ENCODE assay signal across 8 cellular contexts in genomic region chr7:24980695-24981543, GRCh38. TPM values are rescaled to one million over a fixed set of nuclear protein-coding genes. Genes with fewer than 3 reads are reported as not detected.
DNase-seq lines count a peak whose midpoint lies in the region; ATAC-seq and TF ChIP-seq lines count a peak whose summit lies in the region.

No MANE protein-coding gene starts in this region.

- DNase-seq in DMS79 (lab: John Stamatoyannopoulos, UW) (peak; percentile 19), DMS79 treated with DMSO at 0.1 percent for 48 hours (lab: John Stamatoyannopoulos, UW) (no peak), astrocyte of the cerebellum (ENCODE audit: low read depth) (no peak), immature natural killer cell (peak in 2 of 3 donors; percentile 33 to 50), dedifferentiated amniotic fluid mesenchymal stem cell (ENCODE audit: extremely low spot score) (no peak)
- peak; percentile 61 for DNase-seq in stimulated activated CD4-positive, alpha-beta T cell treated with anti-CD3 and anti-CD28 coated beads, Interleukin-15, amount 100 ng/mL, for 24 hours

- H3K9me2 ChIP-seq in OCI-LY1 (ENCODE audit: low read depth, low read length), result no peaks in the 10 kb centered on the region

- H3K9ac ChIP-seq in OCI-LY1 (ENCODE audit: low read length), result peak overlapping the region; percentile 82

- in situ Hi-C loops in astrocyte of the cerebellum (cut with HindIII; ENCODE audit: low sequenced_read_pairs), result no loop called here

- H3K4me3 ChIP-seq in OCI-LY1 (ENCODE audit: low read depth, low read length, poor library complexity, severe bottlenecking) (peak overlapping the region; percentile 74), astrocyte of the cerebellum (ENCODE audit: low read depth, low read length) (peak overlapping the region; percentile 83)

- peak overlapping the region; percentile 87 to 98 (median 94) for H3K4me3 Mint-ChIP-seq in immature natural killer cell

- no peaks in the 10 kb centered on the region for H3K27me3 ChIP-seq in OCI-LY1 (ENCODE audit: insufficient read depth, low read length)

- TF ChIP-seq CTCF in OCI-LY1 (IDR thresholded peaks at IDR 0.05; ENCODE audit: low read length), result peak; percentile 19; the same call in 1 of the 2 replicates
- no peak for TF ChIP-seq CTCF in astrocyte of the cerebellum (IDR thresholded peaks at IDR 0.05; ENCODE audit: low read depth, low read length, missing control alignments)

- peak; percentile 18 for ATAC-seq in HG02759 (IDR thresholded peaks at IDR 0.05; ENCODE audit: unreplicated experiment)

- H4K20me1 ChIP-seq in OCI-LY1 (ENCODE audit: insufficient read depth, low read length), result no peaks in the 10 kb centered on the region

- H3F3A ChIP-seq in OCI-LY1 (ENCODE audit: insufficient read depth, low read length), result no peaks in the 10 kb centered on the region

- peaks cover 14% of the 10 kb centered on the region for H3K36me3 ChIP-seq in OCI-LY1 (ENCODE audit: insufficient read depth, low read length)

- no peak overlapping the region for H2AFZ ChIP-seq in OCI-LY1 (ENCODE audit: low read length)

- peaks cover 54% of the 10 kb centered on the region for H3K4me1 ChIP-seq in OCI-LY1 (ENCODE audit: insufficient read depth, low read length, severe bottlenecking)

- H3K27ac ChIP-seq in OCI-LY1 (ENCODE audit: low read depth, low read length, poor library complexity, severe bottlenecking), result peak overlapping the region; percentile 54

- peaks cover 49 to 56% of the 10 kb centered on the region in 2 donors for H3K4me1 Mint-ChIP-seq in immature natural killer cell

- peaks cover 11 to 21% (median 16%) of the 10 kb centered on the region in 3 donors for H3K27me3 Mint-ChIP-seq in immature natural killer cell (ENCODE audit: low read depth in 3 of 3)

- H3K36me3 Mint-ChIP-seq in immature natural killer cell, result peaks cover 0 to 5% (median 0%) of the 10 kb centered on the region in 3 donors

- peaks cover 38% of the 10 kb centered on the region for H3K79me2 ChIP-seq in OCI-LY1 (ENCODE audit: insufficient read depth, low read length)

- peak overlapping the region; percentile 91 to 97 (median 93) for H3K27ac Mint-ChIP-seq in immature natural killer cell

- H3K4me2 ChIP-seq in OCI-LY1 (ENCODE audit: low read length), result peak overlapping the region; percentile 89

- no peaks in the 10 kb centered on the region for H3K9me3 Mint-ChIP-seq in immature natural killer cell

- 0 out of 2 replicates have a peak, but pooled peaks cover 3% of the 10 kb centered on the region for H3K9me3 ChIP-seq in OCI-LY1 (ENCODE audit: low read length)

RNA-seq across cellular contexts. Expression of gene OSBPL3, which starts 0.9 kb away (rescaled TPM):
- 10 to 100 TPM in 1 of 3 donors, 1 to 10 TPM in 2; 6.4 to 20.0 (median 8.5) TPM for polyA plus RNA-seq in immature natural killer cell

Comparison
In these comparisons a context has a peak if more than half of its experiments do, and no peak if none do; other contexts are left out.
1. DNase-seq: peak in DMS79 (single experiment), immature natural killer cell (2 of 3) and stimulated activated CD4-positive, alpha-beta T cell treated with anti-CD3 and anti-CD28 coated beads, Interleukin-15, amount 100 ng/mL, for 24 hours (single experiment); none in DMS79 treated with DMSO at 0.1 percent for 48 hours (single experiment), astrocyte of the cerebellum (single experiment) and dedifferentiated amniotic fluid mesenchymal stem cell (single experiment).